8 cellular contexts compared by ENCODE assay signal in the genomic region with DNA sequence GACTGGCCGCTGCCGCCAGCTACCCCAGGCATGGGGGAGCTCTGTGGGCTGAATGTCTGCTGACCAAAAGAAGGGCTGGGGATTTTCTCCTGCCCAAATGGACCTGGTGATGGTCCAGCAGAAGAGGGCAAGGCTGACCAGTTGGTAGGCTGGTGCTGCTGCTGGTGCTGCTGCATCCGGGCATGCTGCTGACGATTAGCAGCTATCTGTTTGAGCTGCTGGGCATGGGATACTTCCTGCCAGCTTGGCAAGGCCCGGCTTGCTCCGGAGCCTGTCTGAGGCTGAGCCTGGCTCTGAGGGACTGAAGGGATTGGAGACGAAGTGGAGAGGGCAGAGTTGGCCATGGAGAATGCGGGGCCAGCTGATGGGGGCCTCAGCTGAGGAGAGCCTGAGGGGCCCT.
"Had no signal": no experiment of that assay in that cellular context is flagged by ENCODE, and none has a peak within 500 bp of the region (broad histone marks: within the 10 kb centered on the region; RNA-seq: fewer than 3 reads in every experiment).

No MANE protein-coding gene starts in this region.

- H3K27me3 Mint-ChIP-seq: activated B cell treated with CpG ODN at 0.5 μM for 24 hours, type B pancreatic cell had no signal

- H3K9me3 Mint-ChIP-seq: activated B cell treated with CpG ODN at 0.5 μM for 24 hours; activated naive CD4-positive, alpha-beta T cell treated with anti-CD3 and anti-CD28 coated beads for 36 hours; brain; type B pancreatic cell had no signal

- H3K4me3 Mint-ChIP-seq: activated B cell treated with CpG ODN at 0.5 μM for 24 hours; activated naive CD4-positive, alpha-beta T cell treated with anti-CD3 and anti-CD28 coated beads for 36 hours; brain; type B pancreatic cell had no signal

- H3K4me3 ChIP-seq: skin epidermis had no signal

- H3K27ac Mint-ChIP-seq: activated B cell treated with CpG ODN at 0.5 μM for 24 hours; activated naive CD4-positive, alpha-beta T cell treated with anti-CD3 and anti-CD28 coated beads for 36 hours had no signal

- ATAC-seq: left ventricle myocardium superior had no signal

- DNase-seq: activated B cell treated with CpG ODN at 0.5 μM for 24 hours; activated naive CD4-positive, alpha-beta T cell treated with anti-CD3 and anti-CD28 coated beads for 36 hours; dermis blood vessel endothelial cell; kidney; left ventricle myocardium superior had no signal
